Comparison of ENCODE assay signal across 8 cellular contexts in the genomic region with DNA sequence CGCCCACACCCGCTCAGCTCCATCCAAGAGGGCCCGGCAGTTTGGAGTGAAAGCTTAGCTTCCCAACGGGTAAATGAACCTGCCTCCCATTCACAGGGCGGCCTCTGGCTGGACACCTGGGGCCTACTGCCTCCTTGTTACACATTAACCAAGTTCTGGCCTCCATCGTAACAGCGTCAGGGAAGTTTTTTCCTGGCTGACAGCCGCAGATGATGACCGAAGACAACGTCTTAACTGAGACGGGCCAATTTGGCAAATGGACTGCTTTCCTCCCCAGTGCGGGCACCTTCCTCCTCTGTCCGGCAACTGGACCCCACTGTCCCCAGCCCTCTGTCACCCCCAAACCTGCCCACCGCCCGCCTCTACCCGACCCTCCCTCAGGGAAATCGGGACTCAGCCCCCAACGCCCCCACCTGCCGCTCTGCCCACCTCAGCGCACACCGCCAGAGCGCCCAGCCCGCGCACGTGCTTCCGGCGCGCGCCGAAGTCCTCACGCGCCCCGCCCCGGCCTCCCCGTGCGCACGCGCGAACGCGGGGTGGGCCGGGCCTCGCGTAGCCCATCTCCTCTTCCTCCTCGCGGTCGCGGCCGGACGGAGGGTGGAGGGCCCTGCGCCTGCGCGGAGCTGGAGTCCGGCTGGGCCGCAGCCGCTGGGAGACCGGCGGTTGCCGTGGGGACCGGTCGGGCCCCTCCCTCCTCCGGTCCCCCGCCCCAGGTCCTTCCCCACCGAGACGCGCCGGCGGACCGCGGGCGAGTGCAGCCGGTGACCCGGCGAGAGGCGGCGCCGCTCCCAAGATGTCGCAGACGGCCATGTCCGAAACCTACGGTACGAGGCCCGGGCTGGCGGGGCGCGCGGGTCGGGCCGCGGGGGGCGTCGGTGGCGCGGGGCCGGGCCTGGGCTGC. TPM values are rescaled to one million over a fixed set of nuclear protein-coding genes. Genes with fewer than 3 reads are reported as not detected.
A peak's percentile ranks its signal among the peaks of the same experiment; 100 is the strongest.
DNase-seq lines count a peak whose midpoint lies in the region; ATAC-seq and TF ChIP-seq lines count a peak whose summit lies in the region.

A gene with protein sequence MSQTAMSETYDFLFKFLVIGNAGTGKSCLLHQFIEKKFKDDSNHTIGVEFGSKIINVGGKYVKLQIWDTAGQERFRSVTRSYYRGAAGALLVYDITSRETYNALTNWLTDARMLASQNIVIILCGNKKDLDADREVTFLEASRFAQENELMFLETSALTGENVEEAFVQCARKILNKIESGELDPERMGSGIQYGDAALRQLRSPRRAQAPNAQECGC (plus strand): TSS at position 565 of the 901 bp plus-strand sequence. CDS start 229 bp downstream, at position 794.

- peaks cover 18% of the 10 kb centered on the region for H3K9me3 Mint-ChIP-seq in mesothelial cell of epicardium

- peak within 1 kb of the TSS; percentile 73 to 83 (median 80) for H3K9ac ChIP-seq in BLaER1 treated with 17β-estradiol and CSF1 and Interleukin-3, amounts not matched to agents 10 nM and 100 nM

- DNase-seq in NOMO-1 treated with DMSO at 0.1 percent for 48 hours (lab: John Stamatoyannopoulos, UW; ENCODE audit: unreplicated experiment) (peak; percentile 78), mesothelial cell of epicardium (ENCODE audit: low spot score in 2 of 2, unreplicated experiment in 2 of 2) (peak; percentile 78 to 83)
- peak; percentile 75 for DNase-seq in activated CD8-positive, alpha-beta memory T cell treated with anti-CD3 and anti-CD28 coated beads, Interleukin-2, amount 50 U/mL, for 4 hours
- DNase-seq in stimulated activated CD8-positive, alpha-beta memory T cell treated with anti-CD3 and anti-CD28 coated beads, Interleukin-15, amount 100 ng/mL, for 4 hours (ENCODE audit: low read depth in 2 of 2): peak; percentile 51 to 67

- H3K36me3 ChIP-seq in BLaER1 treated with 17β-estradiol and CSF1 and Interleukin-3, amounts not matched to agents 10 nM and 100 nM: no peaks in the 10 kb centered on the region

- H3K4me2 ChIP-seq in BLaER1 treated with 17β-estradiol and CSF1 and Interleukin-3, amounts not matched to agents 10 nM and 100 nM: peak within 1 kb of the TSS; percentile 70 to 87 (median 76)

- peak within 1 kb of the TSS; percentile 64 to 78 (median 67) for H3K4me3 ChIP-seq in BLaER1 treated with 17β-estradiol and CSF1 and Interleukin-3, amounts not matched to agents 10 nM and 100 nM

- peaks cover 37 to 57% (median 47%) of the 10 kb centered on the region in 11 experiments for H3K27me3 ChIP-seq in BLaER1 treated with 17β-estradiol and CSF1 and Interleukin-3, amounts not matched to agents 10 nM and 100 nM

- peak within 1 kb of the TSS; percentile 93 for H3K4me3 Mint-ChIP-seq in mesothelial cell of epicardium

- peaks cover 33% of the 10 kb centered on the region for H3K4me1 Mint-ChIP-seq in mesothelial cell of epicardium

- H3K4me1 ChIP-seq in BLaER1 treated with 17β-estradiol and CSF1 and Interleukin-3, amounts not matched to agents 10 nM and 100 nM: peaks cover 16 to 25% (median 21%) of the 10 kb centered on the region in 10 experiments

- peak within 1 kb of the TSS; percentile 93 for H3K27ac Mint-ChIP-seq in mesothelial cell of epicardium

- peaks cover 0 to 28% (median 16%) of the 10 kb centered on the region in 11 experiments; a peak in 13 of 22 replicates for H4K20me1 ChIP-seq in BLaER1 treated with 17β-estradiol and CSF1 and Interleukin-3, amounts not matched to agents 10 nM and 100 nM

- in situ Hi-C loops in endometrial microvascular endothelial cells (cut with HindIII; ENCODE audit: inconsistent ontology term, low pct_unique_long_range_greater_than_20kb, low sequenced_read_pairs): no loop called here

- peaks cover 0 to 10% (median 4%) of the 10 kb centered on the region in 11 experiments; a peak in 9 of 22 replicates for H3K9me3 ChIP-seq in BLaER1 treated with 17β-estradiol and CSF1 and Interleukin-3, amounts not matched to agents 10 nM and 100 nM (replicated peaks in 1 of 11)

- no peaks in the 10 kb centered on the region for H3K27me3 Mint-ChIP-seq in mesothelial cell of epicardium (ENCODE audit: low read depth)

- no peak for TF ChIP-seq CTCF in mesothelial cell of epicardium (IDR thresholded peaks at IDR 0.05; ENCODE audit: unreplicated experiment)

- H3K27ac ChIP-seq in BLaER1 treated with 17β-estradiol and CSF1 and Interleukin-3, amounts not matched to agents 10 nM and 100 nM: peak within 1 kb of the TSS; percentile 55 to 81 (median 68); a peak in 20 of 22 replicates

- peaks cover 15% of the 10 kb centered on the region for H3K36me3 Mint-ChIP-seq in mesothelial cell of epicardium

- ATAC-seq in GM19324 (IDR thresholded peaks at IDR 0.05; ENCODE audit: low FRiP score, unreplicated experiment) (peak; percentile 92), HG03457 (IDR thresholded peaks at IDR 0.05; ENCODE audit: unreplicated experiment) (peak; percentile 74)

RNA-seq across cellular contexts. Expression of the gene that starts here (rescaled TPM):
- total RNA-seq in endometrial microvascular endothelial cells (ENCODE audit: inconsistent ontology term) (18.2 TPM), mesothelial cell of epicardium (58.7 to 66.5 TPM (median 59.8 TPM) in 3 replicates)

Comparison
In these comparisons a context has a peak if more than half of its experiments do, and no peak if none do; other contexts are left out.
1. Peak in every context shown above with its lines: DNase-seq, ATAC-seq, H3K4me3 ChIP-seq and H3K27ac ChIP-seq.